12 cellular contexts compared by ENCODE assay signal in the genomic region with DNA sequence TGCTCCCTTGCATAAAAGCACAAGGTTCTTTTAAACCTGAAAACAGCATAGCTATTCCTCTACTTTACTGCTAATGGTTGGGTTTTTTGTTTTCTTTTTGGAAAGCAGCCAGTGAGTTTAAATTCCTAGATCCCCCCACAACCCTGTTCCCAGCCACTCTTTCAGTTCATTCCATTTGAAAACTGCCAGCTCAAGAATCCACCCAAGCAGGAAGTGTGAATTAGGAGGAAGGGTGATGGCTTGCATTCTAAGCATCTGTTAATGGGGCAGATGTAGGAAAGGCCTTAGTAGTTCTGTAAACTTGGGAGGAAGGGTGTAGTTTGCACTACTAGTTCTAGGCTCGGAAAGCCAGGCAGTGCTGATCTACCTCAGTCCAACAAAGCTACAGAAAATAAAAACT.
"Had no signal": no experiment of that assay in that cellular context is flagged by ENCODE, and none has a peak within 500 bp of the region (broad histone marks: within the 10 kb centered on the region; RNA-seq: fewer than 3 reads in every experiment).

No MANE protein-coding gene starts in this region.

- H3K9me3 Mint-ChIP-seq: activated naive CD8-positive, alpha-beta T cell treated with anti-CD3 and anti-CD28 coated beads for 36 hours had no signal

- H3K27me3 ChIP-seq: dorsolateral prefrontal cortex, thyroid gland had no signal

- H3K4me1 ChIP-seq: psoas muscle had no signal

- H3K36me3 Mint-ChIP-seq: activated naive CD8-positive, alpha-beta T cell treated with anti-CD3 and anti-CD28 coated beads for 36 hours had no signal

- H3K4me1 Mint-ChIP-seq: activated naive CD8-positive, alpha-beta T cell treated with anti-CD3 and anti-CD28 coated beads for 36 hours; naive B cell had no signal

- H3K27me3 Mint-ChIP-seq: activated naive CD8-positive, alpha-beta T cell treated with anti-CD3 and anti-CD28 coated beads for 36 hours; naive B cell had no signal

- H3K9me3 ChIP-seq: psoas muscle, thyroid gland had no signal

- H3K27ac Mint-ChIP-seq: activated naive CD8-positive, alpha-beta T cell treated with anti-CD3 and anti-CD28 coated beads for 36 hours had no signal

- H3K27ac ChIP-seq: dorsolateral prefrontal cortex, psoas muscle, thyroid gland had no signal

- DNase-seq: activated CD4-positive, alpha-beta T cell treated with anti-CD3 and anti-CD28 coated beads, Interleukin-2, amount 50 U/mL, for 1 hour; activated CD8-positive, alpha-beta memory T cell treated with anti-CD3 and anti-CD28 coated beads for 24 hours; activated gamma-delta T cell treated with Interleukin-2 at 50 U/mL for 16 hours; activated naive CD8-positive, alpha-beta T cell treated with anti-CD3 and anti-CD28 coated beads for 36 hours; dorsolateral prefrontal cortex; hypothalamus; kidney glomerular epithelial cell; naive B cell; occipital lobe; psoas muscle; stimulated activated CD4-positive, alpha-beta T cell treated with anti-CD3 and anti-CD28 coated beads, Interleukin-1b, Interleukin-23, amount 100 ng/mL, for 48 hours; thyroid gland had no signal

- H3K4me3 ChIP-seq: dorsolateral prefrontal cortex, psoas muscle, thyroid gland had no signal

- H3K36me3 ChIP-seq: thyroid gland had no signal

- H3K4me3 Mint-ChIP-seq: activated naive CD8-positive, alpha-beta T cell treated with anti-CD3 and anti-CD28 coated beads for 36 hours; naive B cell had no signal
